21 cellular contexts compared by ENCODE assay signal in genomic region chr1:115156826-115157468, GRCh38.
"Had no signal": no experiment of that assay in that cellular context is flagged by ENCODE, and none has a peak within 500 bp of the region (broad histone marks: within the 10 kb centered on the region; RNA-seq: fewer than 3 reads in every experiment).

No MANE protein-coding gene starts in this region.

- H3K4me1 ChIP-seq: breast epithelium, prostate gland, upper lobe of left lung had no signal

- H3K4me1 Mint-ChIP-seq: activated naive CD8-positive, alpha-beta T cell treated with anti-CD3 and anti-CD28 coated beads for 36 hours; memory B cell had no signal

- H3K27ac ChIP-seq: breast epithelium, ovary, prostate gland, thoracic aorta, upper lobe of left lung had no signal

- H3K27me3 ChIP-seq: breast epithelium, ovary, upper lobe of left lung had no signal

- H3K36me3 Mint-ChIP-seq: activated naive CD8-positive, alpha-beta T cell treated with anti-CD3 and anti-CD28 coated beads for 36 hours; memory B cell; natural killer cell treated with Interleukin-12 subunit alpha and Interleukin-12 subunit beta and Interleukin-15 and Interleukin-18, amount 100 ng/mL, for 72 hours had no signal

- H3K4me3 ChIP-seq: breast epithelium, coronary artery, ovary, prostate gland, thoracic aorta, upper lobe of left lung had no signal

- H3K4me3 Mint-ChIP-seq: activated naive CD8-positive, alpha-beta T cell treated with anti-CD3 and anti-CD28 coated beads for 36 hours; endodermal cell; memory B cell; natural killer cell treated with Interleukin-12 subunit alpha and Interleukin-12 subunit beta and Interleukin-15 and Interleukin-18, amount 100 ng/mL, for 72 hours had no signal

- DNase-seq: activated CD4-positive, alpha-beta T cell treated with anti-CD3 and anti-CD28 coated beads, Interleukin-2, amount 50 U/mL, for 4 hours; activated naive CD4-positive, alpha-beta T cell treated with Interleukin-2 at 50 U/mL for 16 hours; activated naive CD8-positive, alpha-beta T cell treated with anti-CD3 and anti-CD28 coated beads for 36 hours; activated T-cell treated with anti-CD3 and anti-CD28 coated beads, Interleukin-2, amount 50 U/mL, for 48 hours; amniotic stem cell; cerebellar nuclear complex; endodermal cell; foreskin fibroblast; kidney glomerular epithelial cell; left ventricle myocardium superior; ovary; stimulated activated CD4-positive, alpha-beta T cell treated with anti-CD3 and anti-CD28 coated beads, Interleukin-4, amount 100 ng/mL, for 24 hours; stimulated activated naive CD4-positive, alpha-beta T cell treated with Interleukin-2 at 50 U/mL for 16 hours; T-helper 1 cell; upper lobe of left lung had no signal

- ATAC-seq: left ventricle myocardium superior; natural killer cell treated with Interleukin-12 subunit alpha and Interleukin-12 subunit beta and Interleukin-15 and Interleukin-18, amount 100 ng/mL, for 72 hours had no signal

- H3K9me3 ChIP-seq: breast epithelium, ovary, prostate gland, thoracic aorta, upper lobe of left lung had no signal

- H3K36me3 ChIP-seq: breast epithelium, ovary, prostate gland, thoracic aorta, upper lobe of left lung had no signal

- H3K9me3 Mint-ChIP-seq: activated naive CD8-positive, alpha-beta T cell treated with anti-CD3 and anti-CD28 coated beads for 36 hours; endodermal cell; memory B cell; natural killer cell treated with Interleukin-12 subunit alpha and Interleukin-12 subunit beta and Interleukin-15 and Interleukin-18, amount 100 ng/mL, for 72 hours had no signal

- H3K27ac Mint-ChIP-seq: activated naive CD8-positive, alpha-beta T cell treated with anti-CD3 and anti-CD28 coated beads for 36 hours; endodermal cell; memory B cell; natural killer cell treated with Interleukin-12 subunit alpha and Interleukin-12 subunit beta and Interleukin-15 and Interleukin-18, amount 100 ng/mL, for 72 hours had no signal
